10 cellular contexts compared by ENCODE assay signal in the genomic region with DNA sequence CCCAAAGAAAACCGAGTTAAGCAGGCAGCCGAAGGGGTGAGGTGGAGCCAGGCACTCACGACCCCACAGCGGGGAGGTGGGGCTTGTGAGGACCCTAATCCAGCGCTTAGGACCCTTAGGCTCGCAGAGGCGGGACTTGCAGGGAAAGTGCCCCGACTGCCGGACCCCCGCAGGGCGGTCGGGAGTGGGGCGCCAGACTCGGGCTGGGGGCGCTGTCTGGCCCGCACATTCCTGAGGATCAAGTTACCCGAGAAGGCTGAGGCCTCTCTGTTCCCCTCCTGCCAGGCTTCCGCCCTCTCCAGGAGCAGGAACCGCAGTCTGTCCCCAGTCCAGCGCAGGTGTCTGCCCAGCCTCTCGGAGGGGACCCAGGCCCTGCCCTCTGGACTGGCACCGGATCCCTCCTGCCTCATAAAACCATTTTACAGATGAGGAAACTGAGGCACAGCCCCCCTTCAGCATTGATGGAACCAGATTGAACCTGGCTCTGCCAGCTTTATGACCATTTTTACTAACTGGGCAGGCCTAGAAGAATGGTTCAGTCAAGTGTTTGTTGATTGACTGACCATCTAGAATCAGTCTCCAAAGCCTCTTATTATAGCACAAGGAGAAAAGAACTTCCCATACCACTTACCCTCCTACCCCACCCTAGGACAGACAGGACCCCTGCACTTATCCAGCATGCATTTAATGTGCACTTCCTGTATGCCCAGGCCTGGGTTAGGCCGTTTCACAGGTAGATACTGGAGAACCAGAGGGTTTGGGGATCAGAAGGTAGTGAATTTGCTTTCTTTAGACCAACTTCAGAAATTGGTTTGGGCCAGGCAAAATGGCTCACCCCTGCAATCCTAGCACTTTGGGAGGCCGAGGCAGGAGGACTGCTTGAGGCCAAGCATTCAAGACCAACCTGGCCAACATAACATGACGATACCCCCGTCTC. TPM values are rescaled to one million over a fixed set of nuclear protein-coding genes. Genes with fewer than 3 reads are reported as not detected.
DNase-seq lines count a peak whose midpoint lies in the region; ATAC-seq and TF ChIP-seq lines count a peak whose summit lies in the region.
"Had no signal": no experiment of that assay in that cellular context is flagged by ENCODE, and none has a peak within 500 bp of the region (broad histone marks: within the 10 kb centered on the region; RNA-seq: fewer than 3 reads in every experiment).

No MANE protein-coding gene starts in this region.

- peak overlapping the region; percentile 52 for H3K4me2 ChIP-seq in smooth muscle cell

- H3K36me3 ChIP-seq in smooth muscle cell (ENCODE audit: low read depth): no peaks in the 10 kb centered on the region

- ATAC-seq in activated naive CD8-positive, alpha-beta T cell treated with anti-CD3 and anti-CD28 coated beads, Interleukin-2, amount 10 ng/mL, durations not matched to agents 7 days and 5 days (ENCODE audit: low read depth): no peak
- no peak for ATAC-seq in GM21723 (IDR thresholded peaks at IDR 0.05; ENCODE audit: unreplicated experiment)
- ATAC-seq: right cardiac atrium had no signal

- POLR2A ChIA-PET in activated naive CD8-positive, alpha-beta T cell treated with anti-CD3 and anti-CD28 coated beads, Interleukin-2, amount 10 ng/mL, durations not matched to agents 7 days and 5 days (lab: Charles Lee): interaction anchor here (0.6 to 7.3 kb wide), 4 partner anchors 8 to 31 kb away, joined by 3 to 718 read pairs (median 245); a partner anchor contains a TSS

- H3K36me3 Mint-ChIP-seq in HFFc6 (ENCODE audit: low read depth): no peaks in the 10 kb centered on the region; the same call in 1 of the 2 replicates
- peaks cover 5% of the 10 kb centered on the region for H3K36me3 Mint-ChIP-seq in activated naive CD8-positive, alpha-beta T cell treated with anti-CD3 and anti-CD28 coated beads, Interleukin-2, amount 10 ng/mL, durations not matched to agents 7 days and 5 days

- no peak overlapping the region for H3K4me3 Mint-ChIP-seq in HFFc6
- H3K4me3 Mint-ChIP-seq in activated naive CD8-positive, alpha-beta T cell treated with anti-CD3 and anti-CD28 coated beads, Interleukin-2, amount 10 ng/mL, durations not matched to agents 7 days and 5 days: peak overlapping the region; percentile 17

- H3K27ac ChIP-seq in smooth muscle cell (ENCODE audit: low read depth): peak overlapping the region; percentile 90

- H3K9me3 ChIP-seq in smooth muscle cell (replicated peaks; ENCODE audit: low read depth): no peaks in the 10 kb centered on the region

- no peak overlapping the region for H3K27ac Mint-ChIP-seq in HFFc6
- H3K27ac Mint-ChIP-seq in activated naive CD8-positive, alpha-beta T cell treated with anti-CD3 and anti-CD28 coated beads, Interleukin-2, amount 10 ng/mL, durations not matched to agents 7 days and 5 days: peak overlapping the region; percentile 12

- no peaks in the 10 kb centered on the region for H4K20me1 ChIP-seq in smooth muscle cell (ENCODE audit: low read depth)

- H3F3A ChIP-seq in smooth muscle cell (ENCODE audit: low read depth): peaks cover 24% of the 10 kb centered on the region

- H3K4me3 ChIP-seq in smooth muscle cell: no peak overlapping the region

- 22% methylated on average over 26 of the region's 26 CpGs for WGBS in smooth muscle cell (ENCODE audit: low lambda C conversion rate)

- no peak overlapping the region for H3K9ac ChIP-seq in smooth muscle cell (ENCODE audit: low read depth)

- DNase-seq in HFFc6 (no peak), iris pigment epithelial cell (ENCODE audit: low read depth) (peak; percentile 73), smooth muscle cell (lab: John Stamatoyannopoulos, UW; ENCODE audit: unreplicated experiment) (no peak), T1000 (lab: John Stamatoyannopoulos, UW) (no peak), NCI-H2107 (lab: John Stamatoyannopoulos, UW) (no peak)
- no peak for DNase-seq in activated naive CD8-positive, alpha-beta T cell treated with anti-CD3 and anti-CD28 coated beads, Interleukin-2, amount 10 ng/mL, durations not matched to agents 7 days and 5 days
- DNase-seq in stimulated activated CD4-positive, alpha-beta T cell treated with anti-CD3 and anti-CD28 coated beads, Interleukin-2, amount 100 ng/mL, for 24 hours: no peak
- DNase-seq: activated gamma-delta T cell treated with Interleukin-2 at 50 U/mL for 16 hours had no signal

- peaks cover 40% of the 10 kb centered on the region for H3K4me1 Mint-ChIP-seq in HFFc6 (ENCODE audit: low read depth)
- H3K4me1 Mint-ChIP-seq in activated naive CD8-positive, alpha-beta T cell treated with anti-CD3 and anti-CD28 coated beads, Interleukin-2, amount 10 ng/mL, durations not matched to agents 7 days and 5 days: peaks cover 44% of the 10 kb centered on the region

- peaks cover 18% of the 10 kb centered on the region for H3K4me1 ChIP-seq in smooth muscle cell (ENCODE audit: low read depth)

- H3K27me3 Mint-ChIP-seq in HFFc6 (ENCODE audit: insufficient read depth): peaks cover 2% of the 10 kb centered on the region; the same call in 1 of the 2 replicates
- no peaks in the 10 kb centered on the region for H3K27me3 Mint-ChIP-seq in activated naive CD8-positive, alpha-beta T cell treated with anti-CD3 and anti-CD28 coated beads, Interleukin-2, amount 10 ng/mL, durations not matched to agents 7 days and 5 days

- H2AFZ ChIP-seq in smooth muscle cell (ENCODE audit: low read depth): no peak overlapping the region

- H3K9me3 Mint-ChIP-seq in HFFc6: no peaks in the 10 kb centered on the region
- no peaks in the 10 kb centered on the region for H3K9me3 Mint-ChIP-seq in activated naive CD8-positive, alpha-beta T cell treated with anti-CD3 and anti-CD28 coated beads, Interleukin-2, amount 10 ng/mL, durations not matched to agents 7 days and 5 days

- no peaks in the 10 kb centered on the region for H3K27me3 ChIP-seq in smooth muscle cell (ENCODE audit: low read depth)

- no peaks in the 10 kb centered on the region for H3K79me2 ChIP-seq in smooth muscle cell (ENCODE audit: low read depth)

- TF ChIP-seq CTCF in HFFc6 (IDR thresholded peaks at IDR 0.05) (peak; percentile 27; the same call in 1 of the 2 replicates), smooth muscle cell (IDR thresholded peaks at IDR 0.05; ENCODE audit: borderline replicate concordance, insufficient read depth, poor library complexity, severe bottlenecking) (no peak)

RNA-seq across cellular contexts. Expression of a gene that starts 6.7 kb away (rescaled TPM):
- total RNA-seq in HFFc6 (2021; fragmentation: NEBNext Ultra II Directional; extraction: Animal tissue kit (Norgen Biotek cat#: 25700)): 10 to 100 TPM; 70.3 to 99.9 (median 91.7) TPM
- 100 to 1,000 TPM; 366 to 394 TPM for total RNA-seq in activated naive CD8-positive, alpha-beta T cell treated with anti-CD3 and anti-CD28 coated beads, Interleukin-2, amount 10 ng/mL, durations not matched to agents 7 days and 5 days
- total RNA-seq in smooth muscle cell: 79.9 and 164 TPM in 2 replicates
- polyA plus RNA-seq in smooth muscle cell: 464 and 497 TPM in 2 replicates

RNA-seq across cellular contexts. Expression of a gene that starts 13.9 kb away (rescaled TPM):
- under 1 TPM; 0.40 to 0.87 (median 0.55) TPM for total RNA-seq in HFFc6 (2021; fragmentation: NEBNext Ultra II Directional; extraction: Animal tissue kit (Norgen Biotek cat#: 25700))
- 1 to 10 TPM; 5.0 to 5.2 TPM for total RNA-seq in activated naive CD8-positive, alpha-beta T cell treated with anti-CD3 and anti-CD28 coated beads, Interleukin-2, amount 10 ng/mL, durations not matched to agents 7 days and 5 days
- total RNA-seq in smooth muscle cell: 3.9 and 4.9 TPM in 2 replicates
- polyA plus RNA-seq in smooth muscle cell: 2.5 and 5.8 TPM in 2 replicates

RNA-seq across cellular contexts. Expression of a gene that starts 34.8 kb away (rescaled TPM):
- total RNA-seq in HFFc6 (2021; fragmentation: NEBNext Ultra II Directional; extraction: Animal tissue kit (Norgen Biotek cat#: 25700)): 100 to 1,000 TPM; 175 to 217 (median 202) TPM
- 100 to 1,000 TPM; 151 to 157 TPM for total RNA-seq in activated naive CD8-positive, alpha-beta T cell treated with anti-CD3 and anti-CD28 coated beads, Interleukin-2, amount 10 ng/mL, durations not matched to agents 7 days and 5 days
- 116 and 121 TPM in 2 replicates for total RNA-seq in smooth muscle cell
- polyA plus RNA-seq in smooth muscle cell: 156 and 177 TPM in 2 replicates

RNA-seq across cellular contexts. Expression of a gene that starts 52.3 kb away (rescaled TPM):
- 10 to 100 TPM; 30.5 to 54.1 (median 32.4) TPM for total RNA-seq in HFFc6 (2021; fragmentation: NEBNext Ultra II Directional; extraction: Animal tissue kit (Norgen Biotek cat#: 25700))
- total RNA-seq in activated naive CD8-positive, alpha-beta T cell treated with anti-CD3 and anti-CD28 coated beads, Interleukin-2, amount 10 ng/mL, durations not matched to agents 7 days and 5 days: 10 to 100 TPM; 41.3 to 45.7 TPM
- 11.1 and 11.7 TPM in 2 replicates for total RNA-seq in smooth muscle cell
- 4.5 and 8.7 TPM in 2 replicates for polyA plus RNA-seq in smooth muscle cell
